ENCODE assay signal across 24 cellular contexts in genomic region chr16:3528406-3528805, GRCh38. TPM values are rescaled to one million over a fixed set of nuclear protein-coding genes. Genes with fewer than 3 reads are reported as not detected.
DNase-seq lines count a peak whose midpoint lies in the region; ATAC-seq and TF ChIP-seq lines count a peak whose summit lies in the region.
"Had no signal": no experiment of that assay in that cellular context is flagged by ENCODE, and none has a peak within 500 bp of the region (broad histone marks: within the 10 kb centered on the region; RNA-seq: fewer than 3 reads in every experiment).

No MANE protein-coding gene starts in this region.

- H3K27ac Mint-ChIP-seq in central memory CD8-positive, alpha-beta T cell (ENCODE audit: low read depth), result peak overlapping the region; percentile 84
- H3K27ac Mint-ChIP-seq: CD14-positive monocyte, HFFc6 had no signal

- H2AFZ ChIP-seq in OCI-LY7 (ENCODE audit: low read length), result no peak overlapping the region

- CTCF ChIA-PET in OCI-LY7 (lab: Charles Lee; ENCODE audit: unreplicated experiment), result no interaction called here

- TF ChIP-seq CTCF in OCI-LY7 (conservative IDR thresholded peaks at IDR 0.05; ENCODE audit: low read length), result no peak

- H3K36me3 ChIP-seq in OCI-LY7 (ENCODE audit: insufficient read depth, low read length), result peaks cover 7% of the 10 kb centered on the region

- H3K4me2 ChIP-seq in OCI-LY7 (ENCODE audit: low read length), result no peak overlapping the region

- H3K27me3 Mint-ChIP-seq in central memory CD8-positive, alpha-beta T cell, result no peaks in the 10 kb centered on the region

- H3K4me1 ChIP-seq in OCI-LY7 (ENCODE audit: insufficient read depth, low read length, poor library complexity, severe bottlenecking), result peaks cover 33% of the 10 kb centered on the region

- ATAC-seq in central memory CD8-positive, alpha-beta T cell (replicated peaks; ENCODE audit: extremely low read depth, poor library complexity, severe bottlenecking), result no peak
- ATAC-seq in sciatic nerve, result no peak

- BruUV-seq in OCI-LY7 (replicated peaks; lab: Mats Ljungman, UMichigan), result no TSS peak

- H3K79me2 ChIP-seq in OCI-LY7 (ENCODE audit: insufficient read depth, low read depth, low read length), result no peaks in the 10 kb centered on the region

- H3K9me2 ChIP-seq in OCI-LY7 (ENCODE audit: insufficient read depth, low read length), result no peaks in the 10 kb centered on the region

- peaks cover 13% of the 10 kb centered on the region for H3K36me3 Mint-ChIP-seq in central memory CD8-positive, alpha-beta T cell (ENCODE audit: insufficient read depth)

- H3K9me3 Mint-ChIP-seq in central memory CD8-positive, alpha-beta T cell, result no peaks in the 10 kb centered on the region
- H3K9me3 Mint-ChIP-seq: HFFc6 had no signal

- H3K4me3 Mint-ChIP-seq in central memory CD8-positive, alpha-beta T cell, result no peak overlapping the region
- H3K4me3 Mint-ChIP-seq: CD14-positive monocyte, HFFc6 had no signal

- peak overlapping the region; percentile 7 for H3K27ac ChIP-seq in OCI-LY7 (ENCODE audit: low read depth, low read length, poor library complexity, severe bottlenecking)

- peak; percentile 19 for DNase-seq in activated effector memory CD4-positive, alpha-beta T cell treated with anti-CD3 and anti-CD28 coated beads, Interleukin-2, amount 50 U/mL, for 16 hours
- DNase-seq in activated effector memory CD4-positive, alpha-beta T cell treated with Interleukin-2 at 50 U/mL for 16 hours, result no peak
- DNase-seq in OCI-LY7 (ENCODE audit: low spot score), result no peak
- no peak for DNase-seq in central memory CD8-positive, alpha-beta T cell (ENCODE audit: low spot score in 2 of 2)
- peak; percentile 27 for DNase-seq in sciatic nerve (ENCODE audit: low spot score)
- DNase-seq in C1 segment of cervical spinal cord (lab: John Stamatoyannopoulos, UW), result no peak
- no peak for DNase-seq in effector CD4-positive, alpha-beta T cell
- DNase-seq in stimulated activated naive CD4-positive, alpha-beta T cell treated with Interleukin-2 at 50 U/mL for 16 hours (lab: John Stamatoyannopoulos, UW), result no peak
- DNase-seq: DMS 273 treated with DMSO at 0.1 percent for 48 hours, DMS79 treated with DMSO at 0.1 percent for 48 hours, H7, HFFc6, MM.1S, NCI-H1048, NCI-H1417 treated with DMSO at 0.1 percent for 48 hours, NCI-H187, NCI-H2107, NCI-H446 treated with DMSO at 0.1 percent for 48 hours, NCI-H526 treated with DMSO at 0.1 percent for 48 hours, Right ventricle myocardium superior had no signal

- POLR2A ChIA-PET in OCI-LY7 (lab: Charles Lee), result interaction anchor here (0.6 kb wide), 1 partner anchor 27 kb away, joined by 8 read pairs; no protein-coding TSS in a partner anchor

- H3K4me3 ChIP-seq in OCI-LY7 (ENCODE audit: low read depth, low read length, poor library complexity, severe bottlenecking), result no peak overlapping the region

- H3K9me3 ChIP-seq in OCI-LY7 (ENCODE audit: low read length), result no peaks in the 10 kb centered on the region

- no peaks in the 10 kb centered on the region for H4K20me1 ChIP-seq in OCI-LY7 (ENCODE audit: insufficient read depth, low read length)

- H3K4me1 Mint-ChIP-seq in central memory CD8-positive, alpha-beta T cell, result peaks cover 15% of the 10 kb centered on the region

- intact Hi-C loops in OCI-LY7 (cut with micrococcal nuclease; ENCODE audit: unreplicated experiment) (loop anchor here (5.0 kb wide), 2 partner anchors 59 to 139 kb away; no protein-coding TSS in a partner anchor), sciatic nerve (cut with DNase I) (no loop called here)

RNA-seq across cellular contexts. Expression of gene CLUAP1, which starts 27.6 kb away (rescaled TPM):
- 7.6 and 8.9 TPM in 2 replicates for total RNA-seq in OCI-LY7 (2014; rRNA removed; shearing (Covaris generic))
- total RNA-seq in OCI-LY7 (2022) (7.7 and 7.8 TPM in 2 replicates), sciatic nerve (32.7 TPM)

RNA-seq across cellular contexts. Expression of gene C16orf90, which starts 33.1 kb away (rescaled TPM):
- total RNA-seq in OCI-LY7 (2014; rRNA removed; shearing (Covaris generic)), result not detected in 2 replicates
- total RNA-seq in OCI-LY7 (2022) (not detected in 2 replicates), sciatic nerve (not detected)
- total RNA-seq: A172, H7, HFFc6, LHCN-M2, Right ventricle myocardium superior, RPMI7951 had no signal

RNA-seq across cellular contexts. Expression of gene NLRC3, which starts 48.8 kb away (rescaled TPM):
- total RNA-seq in OCI-LY7 (2014; rRNA removed; shearing (Covaris generic)), result 42.7 and 50.6 TPM in 2 replicates
- total RNA-seq in OCI-LY7 (2022) (59.4 and 74.0 TPM in 2 replicates), sciatic nerve (1.6 TPM)
- total RNA-seq: HFFc6, LHCN-M2 had no signal

Comparison
In these comparisons a context has a peak if more than half of its experiments do, and no peak if none do; other contexts are left out.
1. DNase-seq: peak in activated effector memory CD4-positive, alpha-beta T cell treated with anti-CD3 and anti-CD28 coated beads, Interleukin-2, amount 50 U/mL, for 16 hours (single experiment) and sciatic nerve (single experiment); none in activated effector memory CD4-positive, alpha-beta T cell treated with Interleukin-2 at 50 U/mL for 16 hours (single experiment), OCI-LY7 (single experiment), central memory CD8-positive, alpha-beta T cell (0 of 2), C1 segment of cervical spinal cord (0 of 14), effector CD4-positive, alpha-beta T cell (single experiment) and stimulated activated naive CD4-positive, alpha-beta T cell treated with Interleukin-2 at 50 U/mL for 16 hours (single experiment).
2. RNA of gene NLRC3, which starts 48.8 kb away (total RNA-seq): 42.7 to 74.0 TPM in OCI-LY7; 1.6 TPM in sciatic nerve (single experiment); every median in the first group is over 10 times any median in the second.